Comparison of ENCODE assay signal across 25 cellular contexts in genomic region chr2:127574656-127575055, GRCh38. TPM values are rescaled to one million over a fixed set of nuclear protein-coding genes. Genes with fewer than 3 reads are reported as not detected.
DNase-seq lines count a peak whose midpoint lies in the region; ATAC-seq and TF ChIP-seq lines count a peak whose summit lies in the region.
"Had no signal": no experiment of that assay in that cellular context is flagged by ENCODE, and none has a peak within 500 bp of the region (broad histone marks: within the 10 kb centered on the region; RNA-seq: fewer than 3 reads in every experiment).

No MANE protein-coding gene starts in this region.

- H3K36me3 ChIP-seq in KOPT-K1 (ENCODE audit: insufficient read depth, low read length) (no peaks in the 10 kb centered on the region), stomach (no peaks in the 10 kb centered on the region), mucosa of descending colon (ENCODE audit: low read depth) (no peaks in the 10 kb centered on the region), OCI-LY7 (ENCODE audit: insufficient read depth, low read length) (no peaks in the 10 kb centered on the region)
- H3K36me3 ChIP-seq: BE2C, cardiac muscle cell, neural progenitor cell, prostate gland, uterus, WERI-Rb-1 had no signal

- no peak for ATAC-seq in activated T-cell treated with anti-CD3 and anti-CD28 coated beads, Interleukin-2, amount 50 U/mL, for 4 hours
- no peak for ATAC-seq in mucosa of descending colon
- ATAC-seq: A549 had no signal

- CTCF ChIA-PET in OCI-LY7 (lab: Charles Lee; ENCODE audit: unreplicated experiment) = interaction anchor here (2.3 kb wide), 1 partner anchor 17 kb away, joined by 13 read pairs; no protein-coding TSS in a partner anchor

- 89 to 97% (median 92%) methylated on average over 3 of the region's 3 CpGs for WGBS in stomach, 5 donors

- H3K9me3 ChIP-seq in KOPT-K1 (ENCODE audit: insufficient read depth, low read length, poor library complexity, severe bottlenecking) (no peaks in the 10 kb centered on the region), stomach (no peaks in the 10 kb centered on the region), mucosa of descending colon (no peaks in the 10 kb centered on the region), OCI-LY7 (ENCODE audit: low read length) (no peaks in the 10 kb centered on the region)
- H3K9me3 ChIP-seq: A549, BE2C, Caco-2, prostate gland, uterus had no signal

- H3K27ac ChIP-seq in KOPT-K1 (ENCODE audit: low read depth, low read length, poor library complexity, severe bottlenecking) (peak overlapping the region; percentile 28), coronary artery (no peak overlapping the region), stomach (no peak overlapping the region), OCI-LY7 (ENCODE audit: low read depth, low read length, poor library complexity, severe bottlenecking) (no peak overlapping the region)
- H3K27ac ChIP-seq: A549, cardiac muscle cell, neural progenitor cell, prostate gland, uterus, WERI-Rb-1 had no signal

- H2AFZ ChIP-seq in OCI-LY7 (ENCODE audit: low read length) = no peak overlapping the region; the same call in 1 of the 2 replicates
- H2AFZ ChIP-seq: neural progenitor cell had no signal

- H3K79me2 ChIP-seq in OCI-LY7 (ENCODE audit: insufficient read depth, low read depth, low read length) = no peaks in the 10 kb centered on the region

- no peaks in the 10 kb centered on the region for H3K9me2 ChIP-seq in OCI-LY7 (ENCODE audit: insufficient read depth, low read length)

- no peak for TF ChIP-seq CTCF in coronary artery (IDR thresholded peaks at IDR 0.05)
- no peak for TF ChIP-seq CTCF in stomach (IDR thresholded peaks at IDR 0.05)
- no peak for TF ChIP-seq CTCF in mucosa of descending colon (IDR thresholded peaks at IDR 0.05)
- TF ChIP-seq CTCF in OCI-LY7 (conservative IDR thresholded peaks at IDR 0.05; ENCODE audit: low read length) = no peak

- H3K4me3 Mint-ChIP-seq in activated T-cell treated with anti-CD3 and anti-CD28 coated beads, Interleukin-2, amount 50 U/mL, for 4 hours = no peak overlapping the region
- H3K4me3 Mint-ChIP-seq: dendritic cell treated with granulocyte-macrophage colony-stimulating factor and Interleukin-4, amounts not matched to agents 40 ng/mL and 50 ng/mL, for 4 days; neural progenitor cell; T-helper 2 cell treated with Interferon-gamma antibody and Interleukin-4, amounts not matched to agents 5 μg/mL and 100 μg/mL, for 36 hours had no signal

- no peaks in the 10 kb centered on the region for H4K20me1 ChIP-seq in OCI-LY7 (ENCODE audit: insufficient read depth, low read length)

- no peak overlapping the region for H3K4me2 ChIP-seq in OCI-LY7 (ENCODE audit: low read length)
- H3K4me2 ChIP-seq: A549, neural progenitor cell had no signal

- POLR2A ChIA-PET in OCI-LY7 (lab: Charles Lee) = interaction anchor here (0.8 to 2.2 kb wide), 4 partner anchors 11 to 65 kb away, joined by 3 to 8 read pairs (median 6); partner anchors contain the start of gene IWS1

- no peak overlapping the region for H3K4me3 ChIP-seq in coronary artery
- H3K4me3 ChIP-seq in stomach = no peak overlapping the region
- no peak overlapping the region for H3K4me3 ChIP-seq in mucosa of descending colon
- H3K4me3 ChIP-seq in OCI-LY7 (ENCODE audit: low read depth, low read length, poor library complexity, severe bottlenecking) = no peak overlapping the region
- H3K4me3 ChIP-seq: A549, cardiac muscle cell, lung, neural progenitor cell, prostate gland, uterus had no signal

- no peaks in the 10 kb centered on the region for H3K4me1 ChIP-seq in stomach
- H3K4me1 ChIP-seq in mucosa of descending colon (ENCODE audit: low read depth) = no peaks in the 10 kb centered on the region
- peaks cover 16% of the 10 kb centered on the region for H3K4me1 ChIP-seq in OCI-LY7 (ENCODE audit: insufficient read depth, low read length, poor library complexity, severe bottlenecking)
- H3K4me1 ChIP-seq: BE2C, Caco-2, neural progenitor cell, prostate gland had no signal

- peaks cover 3% of the 10 kb centered on the region for H3K27me3 Mint-ChIP-seq in activated T-cell treated with anti-CD3 and anti-CD28 coated beads, Interleukin-2, amount 50 U/mL, for 4 hours (ENCODE audit: low read depth)

- intact Hi-C loops in stomach (cut with DNase I; ENCODE audit: low total_unique reads) = no loop called here
- intact Hi-C loops in mucosa of descending colon (cut with DNase I, micrococcal nuclease) = no loop called here
- intact Hi-C loops in OCI-LY7 (cut with micrococcal nuclease; ENCODE audit: unreplicated experiment) = loop anchor here (5.0 kb wide), 1 partner anchor 128 kb away; the partner anchor contains the start of gene SFT2D3

- peak; percentile 9 to 13 for DNase-seq in activated T-cell treated with anti-CD3 and anti-CD28 coated beads, Interleukin-2, amount 50 U/mL, for 48 hours
- DNase-seq in activated T-cell treated with anti-CD3 and anti-CD28 coated beads, Interleukin-2, amount 50 U/mL, for 4 hours = no peak
- peak; percentile 55 for DNase-seq in coronary artery (ENCODE audit: low spot score)
- DNase-seq in stomach = peak; percentile 1
- DNase-seq in mucosa of descending colon = no peak
- DNase-seq in NCI-H146 treated with DMSO at 0.1 percent for 48 hours (lab: John Stamatoyannopoulos, UW; ENCODE audit: unreplicated experiment) = no peak
- no peak for DNase-seq in OCI-LY7 (ENCODE audit: low spot score)
- DNase-seq: activated naive CD4-positive, alpha-beta T cell treated with anti-CD3 and anti-CD28 coated beads, Interleukin-2, amount 50 U/mL, for 16 hours; anterior cingulate cortex; BE2C; DMS79 treated with DMSO at 0.1 percent for 48 hours; NCI-H1092 treated with DMSO at 0.1 percent for 48 hours; NCI-H446; NCI-H82; uterus; WERI-Rb-1 had no signal

- no peaks in the 10 kb centered on the region for H3K9me3 Mint-ChIP-seq in activated T-cell treated with anti-CD3 and anti-CD28 coated beads, Interleukin-2, amount 50 U/mL, for 4 hours
- H3K9me3 Mint-ChIP-seq: dendritic cell treated with granulocyte-macrophage colony-stimulating factor and Interleukin-4, amounts not matched to agents 40 ng/mL and 50 ng/mL, for 4 days; neural progenitor cell; T-helper 2 cell treated with Interferon-gamma antibody and Interleukin-4, amounts not matched to agents 5 μg/mL and 100 μg/mL, for 36 hours had no signal

- no TSS peak for BruUV-seq in OCI-LY7 (replicated peaks; lab: Mats Ljungman, UMichigan)

- peaks cover 0 to 16% (median 0%) of the 10 kb centered on the region in 3 donors for H3K27me3 ChIP-seq in stomach
- H3K27me3 ChIP-seq: BE2C, cardiac muscle cell, neural progenitor cell, uterus had no signal

- peaks cover 15% of the 10 kb centered on the region for H3K4me1 Mint-ChIP-seq in activated T-cell treated with anti-CD3 and anti-CD28 coated beads, Interleukin-2, amount 50 U/mL, for 4 hours (ENCODE audit: low read depth)

- no peak for TF ChIP-seq POLR2A in stomach (IDR thresholded peaks at IDR 0.05)

- no peak for TF ChIP-seq EP300 in stomach (IDR thresholded peaks at IDR 0.05)

- H3K36me3 Mint-ChIP-seq in activated T-cell treated with anti-CD3 and anti-CD28 coated beads, Interleukin-2, amount 50 U/mL, for 4 hours (ENCODE audit: insufficient read depth) = no peaks in the 10 kb centered on the region
- H3K36me3 Mint-ChIP-seq: neural progenitor cell had no signal

RNA-seq across cellular contexts. Expression of gene MYO7B, which starts 39.2 kb away (rescaled TPM):
- total RNA-seq in activated T-cell treated with anti-CD3 and anti-CD28 coated beads, Interleukin-2, amount 50 U/mL, for 4 hours = under 1 TPM; 0.16 to 0.68 (median 0.63) TPM
- total RNA-seq in stomach (100 to 1,000 TPM in 1 of 5 donors, 1 to 10 TPM in 1, under 1 TPM in 1, not detected in 2; under 0.01 to 155 (median 2.8) TPM), mucosa of descending colon (100 to 1,000 TPM; 118 to 305 (median 199) TPM), OCI-LY7 (2022) (3.3 and 3.7 TPM in 2 replicates)
- polyA plus RNA-seq in stomach = under 1 TPM; 0.31 to 0.50 (median 0.46) TPM
- total RNA-seq in OCI-LY7 (2014; rRNA removed; shearing (Covaris generic)) = not detected in 2 replicates

RNA-seq across cellular contexts. Expression of gene IWS1, which starts 48.4 kb away (rescaled TPM):
- total RNA-seq in activated T-cell treated with anti-CD3 and anti-CD28 coated beads, Interleukin-2, amount 50 U/mL, for 4 hours = 10 to 100 TPM; 49.8 to 57.8 (median 55.2) TPM
- total RNA-seq in stomach = 100 to 1,000 TPM in 2 of 5 donors, 10 to 100 TPM in 3; 27.4 to 145 (median 92.2) TPM
- polyA plus RNA-seq in stomach = 10 to 100 TPM; 18.7 to 20.7 (median 20.6) TPM
- total RNA-seq in mucosa of descending colon = 10 to 100 TPM; 32.3 to 38.4 (median 33.2) TPM
- 49.2 and 70.4 TPM in 2 replicates for total RNA-seq in OCI-LY7 (2014; rRNA removed; shearing (Covaris generic))
- total RNA-seq in OCI-LY7 (2022) = 56.5 and 56.9 TPM in 2 replicates

Comparison
In these comparisons a context has a peak if more than half of its experiments do, and no peak if none do; other contexts are left out.
1. DNase-seq: peak in activated T-cell treated with anti-CD3 and anti-CD28 coated beads, Interleukin-2, amount 50 U/mL, for 48 hours (2 of 2), coronary artery (single experiment) and stomach (single experiment); none in activated T-cell treated with anti-CD3 and anti-CD28 coated beads, Interleukin-2, amount 50 U/mL, for 4 hours (single experiment), mucosa of descending colon (0 of 3), NCI-H146 treated with DMSO at 0.1 percent for 48 hours (single experiment) and OCI-LY7 (single experiment).